2 cellular contexts compared by ENCODE assay signal in the genomic region with DNA sequence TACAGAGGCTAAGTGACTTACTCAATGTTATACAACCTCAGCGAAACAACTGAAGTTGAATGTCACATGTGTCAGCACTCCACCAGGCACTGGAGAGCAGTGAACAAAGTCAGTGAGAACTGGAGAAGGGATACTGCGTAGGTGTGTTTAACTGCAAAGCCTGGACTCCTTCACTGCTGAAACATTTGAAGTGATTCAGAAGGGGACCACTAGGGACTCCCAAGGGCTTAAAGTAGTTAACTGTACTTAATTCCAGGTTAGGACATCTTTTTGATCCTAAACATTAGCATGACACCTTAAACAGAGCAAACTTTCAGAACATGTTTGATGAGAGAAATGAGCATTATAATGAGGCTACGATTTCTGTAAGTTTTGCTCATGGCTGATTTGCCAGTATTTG.
TF ChIP-seq lines count a peak whose summit lies in the region.

No MANE protein-coding gene starts in this region.

TF ChIP-seq in HCT116, 20 proteins besides CTCF, POLR2A, EP300 and RAD21 (continued from another document):
- TF ChIP-seq, protein P1, sequence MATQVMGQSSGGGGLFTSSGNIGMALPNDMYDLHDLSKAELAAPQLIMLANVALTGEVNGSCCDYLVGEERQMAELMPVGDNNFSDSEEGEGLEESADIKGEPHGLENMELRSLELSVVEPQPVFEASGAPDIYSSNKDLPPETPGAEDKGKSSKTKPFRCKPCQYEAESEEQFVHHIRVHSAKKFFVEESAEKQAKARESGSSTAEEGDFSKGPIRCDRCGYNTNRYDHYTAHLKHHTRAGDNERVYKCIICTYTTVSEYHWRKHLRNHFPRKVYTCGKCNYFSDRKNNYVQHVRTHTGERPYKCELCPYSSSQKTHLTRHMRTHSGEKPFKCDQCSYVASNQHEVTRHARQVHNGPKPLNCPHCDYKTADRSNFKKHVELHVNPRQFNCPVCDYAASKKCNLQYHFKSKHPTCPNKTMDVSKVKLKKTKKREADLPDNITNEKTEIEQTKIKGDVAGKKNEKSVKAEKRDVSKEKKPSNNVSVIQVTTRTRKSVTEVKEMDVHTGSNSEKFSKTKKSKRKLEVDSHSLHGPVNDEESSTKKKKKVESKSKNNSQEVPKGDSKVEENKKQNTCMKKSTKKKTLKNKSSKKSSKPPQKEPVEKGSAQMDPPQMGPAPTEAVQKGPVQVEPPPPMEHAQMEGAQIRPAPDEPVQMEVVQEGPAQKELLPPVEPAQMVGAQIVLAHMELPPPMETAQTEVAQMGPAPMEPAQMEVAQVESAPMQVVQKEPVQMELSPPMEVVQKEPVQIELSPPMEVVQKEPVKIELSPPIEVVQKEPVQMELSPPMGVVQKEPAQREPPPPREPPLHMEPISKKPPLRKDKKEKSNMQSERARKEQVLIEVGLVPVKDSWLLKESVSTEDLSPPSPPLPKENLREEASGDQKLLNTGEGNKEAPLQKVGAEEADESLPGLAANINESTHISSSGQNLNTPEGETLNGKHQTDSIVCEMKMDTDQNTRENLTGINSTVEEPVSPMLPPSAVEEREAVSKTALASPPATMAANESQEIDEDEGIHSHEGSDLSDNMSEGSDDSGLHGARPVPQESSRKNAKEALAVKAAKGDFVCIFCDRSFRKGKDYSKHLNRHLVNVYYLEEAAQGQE (IDR thresholded peaks at IDR 0.05; ENCODE audit: low read depth), result no peak
- TF ChIP-seq EGR1 (IDR thresholded peaks at IDR 0.05; ENCODE audit: low read depth), result no peak
- TF ChIP-seq, protein P2, sequence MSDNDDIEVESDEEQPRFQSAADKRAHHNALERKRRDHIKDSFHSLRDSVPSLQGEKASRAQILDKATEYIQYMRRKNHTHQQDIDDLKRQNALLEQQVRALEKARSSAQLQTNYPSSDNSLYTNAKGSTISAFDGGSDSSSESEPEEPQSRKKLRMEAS (IDR thresholded peaks at IDR 0.05), result no peak
- no peak for TF ChIP-seq JUND (IDR thresholded peaks at IDR 0.05)
- TF ChIP-seq, protein P3, sequence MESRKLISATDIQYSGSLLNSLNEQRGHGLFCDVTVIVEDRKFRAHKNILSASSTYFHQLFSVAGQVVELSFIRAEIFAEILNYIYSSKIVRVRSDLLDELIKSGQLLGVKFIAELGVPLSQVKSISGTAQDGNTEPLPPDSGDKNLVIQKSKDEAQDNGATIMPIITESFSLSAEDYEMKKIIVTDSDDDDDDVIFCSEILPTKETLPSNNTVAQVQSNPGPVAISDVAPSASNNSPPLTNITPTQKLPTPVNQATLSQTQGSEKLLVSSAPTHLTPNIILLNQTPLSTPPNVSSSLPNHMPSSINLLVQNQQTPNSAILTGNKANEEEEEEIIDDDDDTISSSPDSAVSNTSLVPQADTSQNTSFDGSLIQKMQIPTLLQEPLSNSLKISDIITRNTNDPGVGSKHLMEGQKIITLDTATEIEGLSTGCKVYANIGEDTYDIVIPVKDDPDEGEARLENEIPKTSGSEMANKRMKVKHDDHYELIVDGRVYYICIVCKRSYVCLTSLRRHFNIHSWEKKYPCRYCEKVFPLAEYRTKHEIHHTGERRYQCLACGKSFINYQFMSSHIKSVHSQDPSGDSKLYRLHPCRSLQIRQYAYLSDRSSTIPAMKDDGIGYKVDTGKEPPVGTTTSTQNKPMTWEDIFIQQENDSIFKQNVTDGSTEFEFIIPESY (IDR thresholded peaks at IDR 0.05; ENCODE audit: extremely low read depth, insufficient replicate concordance, low read length), result no peak
- TF ChIP-seq SRF (IDR thresholded peaks at IDR 0.05; ENCODE audit: low read depth), result no peak
- TF ChIP-seq TCF7L2 (IDR thresholded peaks at IDR 0.05; ENCODE audit: borderline replicate concordance, extremely low read depth, insufficient read depth, insufficient read length), result no peak
- no peak for TF ChIP-seq EZH2 (IDR thresholded peaks at IDR 0.05)
- TF ChIP-seq ELF1 (IDR thresholded peaks at IDR 0.05; ENCODE audit: borderline replicate concordance, low read depth), result no peak
- no peak for TF ChIP-seq YY1 (IDR thresholded peaks at IDR 0.05; ENCODE audit: extremely low read depth, insufficient replicate concordance, low read depth, low read length)
- TF ChIP-seq ZNF274 (IDR thresholded peaks at IDR 0.05; ENCODE audit: low read depth, low read length), result no peak

TF ChIP-seq in SK-N-SH treated with all-trans-retinoic acid at 6 μM for 48 hours, 23 proteins besides CTCF, POLR2A, EP300 and RAD21 (continued from another document):
- TF ChIP-seq BACH2 (CRISPR knock-in tag; IDR thresholded peaks at IDR 0.05; ENCODE audit: borderline replicate concordance) (no peak), GLIS3 (CRISPR knock-in tag; IDR thresholded peaks at IDR 0.05) (no peak), SNAI2 (CRISPR knock-in tag; IDR thresholded peaks at IDR 0.05) (no peak)
- TF ChIP-seq, protein P4, sequence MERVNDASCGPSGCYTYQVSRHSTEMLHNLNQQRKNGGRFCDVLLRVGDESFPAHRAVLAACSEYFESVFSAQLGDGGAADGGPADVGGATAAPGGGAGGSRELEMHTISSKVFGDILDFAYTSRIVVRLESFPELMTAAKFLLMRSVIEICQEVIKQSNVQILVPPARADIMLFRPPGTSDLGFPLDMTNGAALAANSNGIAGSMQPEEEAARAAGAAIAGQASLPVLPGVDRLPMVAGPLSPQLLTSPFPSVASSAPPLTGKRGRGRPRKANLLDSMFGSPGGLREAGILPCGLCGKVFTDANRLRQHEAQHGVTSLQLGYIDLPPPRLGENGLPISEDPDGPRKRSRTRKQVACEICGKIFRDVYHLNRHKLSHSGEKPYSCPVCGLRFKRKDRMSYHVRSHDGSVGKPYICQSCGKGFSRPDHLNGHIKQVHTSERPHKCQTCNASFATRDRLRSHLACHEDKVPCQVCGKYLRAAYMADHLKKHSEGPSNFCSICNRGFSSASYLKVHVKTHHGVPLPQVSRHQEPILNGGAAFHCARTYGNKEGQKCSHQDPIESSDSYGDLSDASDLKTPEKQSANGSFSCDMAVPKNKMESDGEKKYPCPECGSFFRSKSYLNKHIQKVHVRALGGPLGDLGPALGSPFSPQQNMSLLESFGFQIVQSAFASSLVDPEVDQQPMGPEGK (CRISPR knock-in tag; IDR thresholded peaks at IDR 0.05; ENCODE audit: borderline replicate concordance), result no peak
TF ChIP-seq in SK-N-SH treated with all-trans-retinoic acid at 6 μM for 48 hours: peak in this region for 0.
